ENCODE assay signal across 34 cellular contexts in the genomic region with DNA sequence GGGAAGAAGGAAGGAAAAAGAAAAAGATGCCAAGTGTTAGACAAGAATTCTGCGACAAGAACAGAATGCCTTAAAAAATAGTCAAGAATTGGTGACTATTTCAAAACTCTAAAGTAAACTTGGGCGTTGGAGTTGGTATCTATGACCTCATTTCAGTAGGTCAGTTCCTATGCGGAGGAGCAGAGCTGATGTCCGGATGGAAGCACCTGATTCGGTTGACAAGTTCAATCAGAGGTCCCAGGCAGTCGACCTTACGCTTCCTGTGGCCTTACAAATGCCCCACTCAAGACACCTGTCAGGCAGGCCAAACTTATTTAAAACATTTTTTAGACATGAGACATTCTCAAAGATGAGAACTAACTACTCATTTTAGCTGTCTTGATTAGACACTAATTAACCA.
"Had no signal": no experiment of that assay in that cellular context is flagged by ENCODE, and none has a peak within 500 bp of the region (broad histone marks: within the 10 kb centered on the region; RNA-seq: fewer than 3 reads in every experiment).

No MANE protein-coding gene starts in this region.

- DNase-seq: Karpas-422, Kasumi-1, KG1, MG63, MM.1S, MV-4-11, NCI-H1048, NCI-H1092, NCI-H1092 treated with DMSO at 0.1 percent for 48 hours, NCI-H1105, NCI-H1105 treated with DMSO at 0.1 percent for 48 hours, NCI-H1417, NCI-H1417 treated with DMSO at 0.1 percent for 48 hours, NCI-H1436, NCI-H1436 treated with DMSO at 0.1 percent for 48 hours, NCI-H146, NCI-H1694, NCI-H1694 treated with DMSO at 0.1 percent for 48 hours, NCI-H187 treated with DMSO at 0.1 percent for 48 hours, NCI-H1930, NCI-H2029, NCI-H2029 treated with DMSO at 0.1 percent for 48 hours, NCI-H2081, NCI-H2081 treated with DMSO at 0.1 percent for 48 hours, NCI-H2107, NCI-H2171, NCI-H2171 treated with DMSO at 0.1 percent for 48 hours, NCI-H2227 treated with DMSO at 0.1 percent for 48 hours, NCI-H226, NCI-H345, NCI-H446, NCI-H446 treated with DMSO at 0.1 percent for 48 hours, NCI-H510A had no signal

- H3K4me3 ChIP-seq: MG63 had no signal

- H3K27ac ChIP-seq: KMS-11 had no signal

- H3K36me3 ChIP-seq: MG63 had no signal

- H3K4me2 ChIP-seq: KMS-11 had no signal

- H3K27me3 ChIP-seq: MG63 had no signal

- H3K9me3 ChIP-seq: MG63 had no signal

- H3K9ac ChIP-seq: KMS-11 had no signal
